Comparison of ENCODE assay signal across 14 cellular contexts in genomic region chr17:27951872-27952271, GRCh38. TPM values are rescaled to one million over a fixed set of nuclear protein-coding genes. Genes with fewer than 3 reads are reported as not detected.
DNase-seq lines count a peak whose midpoint lies in the region; ATAC-seq and TF ChIP-seq lines count a peak whose summit lies in the region.
"Had no signal": no experiment of that assay in that cellular context is flagged by ENCODE, and none has a peak within 500 bp of the region (broad histone marks: within the 10 kb centered on the region; RNA-seq: fewer than 3 reads in every experiment).

No MANE protein-coding gene starts in this region.

- peak overlapping the region; percentile 7 to 83 (median 47); a peak in 17 of 22 replicates for H3K4me2 ChIP-seq in BLaER1 treated with 17β-estradiol and CSF1 and Interleukin-3, amounts not matched to agents 10 nM and 100 nM

- H3K36me3 Mint-ChIP-seq in activated naive CD8-positive, alpha-beta T cell treated with anti-CD3 and anti-CD28 coated beads, Interleukin-2, amount 50 U/mL, for 24 hours (ENCODE audit: low read depth), result no peaks in the 10 kb centered on the region
- H3K36me3 Mint-ChIP-seq: CD4-positive, alpha-beta memory T cell had no signal

- no peak for TF ChIP-seq CTCF in upper lobe of left lung (IDR thresholded peaks at IDR 0.05)

- H3K4me1 Mint-ChIP-seq in activated naive CD8-positive, alpha-beta T cell treated with anti-CD3 and anti-CD28 coated beads, Interleukin-2, amount 50 U/mL, for 24 hours, result no peaks in the 10 kb centered on the region
- H3K4me1 Mint-ChIP-seq: CD4-positive, alpha-beta memory T cell had no signal

- H3K27ac ChIP-seq in BLaER1 treated with 17β-estradiol and CSF1 and Interleukin-3, amounts not matched to agents 10 nM and 100 nM, result no peak overlapping the region
- H3K27ac ChIP-seq in upper lobe of left lung, result no peak overlapping the region

- peaks cover 3% of the 10 kb centered on the region for H3K27me3 Mint-ChIP-seq in activated naive CD8-positive, alpha-beta T cell treated with anti-CD3 and anti-CD28 coated beads, Interleukin-2, amount 50 U/mL, for 24 hours

- no peak overlapping the region for H3K27ac Mint-ChIP-seq in activated naive CD8-positive, alpha-beta T cell treated with anti-CD3 and anti-CD28 coated beads, Interleukin-2, amount 50 U/mL, for 24 hours
- H3K27ac Mint-ChIP-seq: H9 had no signal

- no peak for TF ChIP-seq EP300 in upper lobe of left lung (IDR thresholded peaks at IDR 0.05)

- H3K9ac ChIP-seq in BLaER1 treated with 17β-estradiol and CSF1 and Interleukin-3, amounts not matched to agents 10 nM and 100 nM, result no peak overlapping the region

- no peaks in the 10 kb centered on the region for H3K9me3 ChIP-seq in BLaER1 treated with 17β-estradiol and CSF1 and Interleukin-3, amounts not matched to agents 10 nM and 100 nM (replicated peaks in 1 of 11)
- no peaks in the 10 kb centered on the region for H3K9me3 ChIP-seq in upper lobe of left lung

- no peak overlapping the region for H3K4me3 Mint-ChIP-seq in activated naive CD8-positive, alpha-beta T cell treated with anti-CD3 and anti-CD28 coated beads, Interleukin-2, amount 50 U/mL, for 24 hours
- H3K4me3 Mint-ChIP-seq: CD4-positive, alpha-beta memory T cell; H9 had no signal

- peak; percentile 81 for DNase-seq in SK-MEL-5 (ENCODE audit: low read depth, low spot score)
- DNase-seq in foreskin melanocyte, result peak; percentile 70
- DNase-seq in retina, result peak; percentile 49
- no peak for DNase-seq in activated naive CD8-positive, alpha-beta T cell treated with anti-CD3 and anti-CD28 coated beads, Interleukin-2, amount 50 U/mL, for 24 hours
- no peak for DNase-seq in upper lobe of left lung
- no peak for DNase-seq in NCI-H446 (lab: John Stamatoyannopoulos, UW)
- DNase-seq: ACHN; C1 segment of cervical spinal cord; CD4-positive, alpha-beta memory T cell; DMS79 treated with DMSO at 0.1 percent for 48 hours; EL; GOT3; H9 had no signal

- no peaks in the 10 kb centered on the region for H3K36me3 ChIP-seq in BLaER1 treated with 17β-estradiol and CSF1 and Interleukin-3, amounts not matched to agents 10 nM and 100 nM
- no peaks in the 10 kb centered on the region for H3K36me3 ChIP-seq in upper lobe of left lung

- H3K9me3 Mint-ChIP-seq in activated naive CD8-positive, alpha-beta T cell treated with anti-CD3 and anti-CD28 coated beads, Interleukin-2, amount 50 U/mL, for 24 hours, result no peaks in the 10 kb centered on the region
- H3K9me3 Mint-ChIP-seq: CD4-positive, alpha-beta memory T cell; H9 had no signal

- H3K4me1 ChIP-seq in BLaER1 treated with 17β-estradiol and CSF1 and Interleukin-3, amounts not matched to agents 10 nM and 100 nM, result peaks cover 1 to 31% (median 14%) of the 10 kb centered on the region in 10 experiments; a peak in 18 of 20 replicates
- no peaks in the 10 kb centered on the region for H3K4me1 ChIP-seq in upper lobe of left lung

- WGBS in upper lobe of left lung, 2 donors, result 63 to 78% methylated on average over 6 of the region's 6 CpGs

- in situ Hi-C loops in SK-MEL-5 (cut with HindIII; ENCODE audit: low pct_unique_long_range_greater_than_20kb, low sequenced_read_pairs), result no loop called here

- no peaks in the 10 kb centered on the region for H4K20me1 ChIP-seq in BLaER1 treated with 17β-estradiol and CSF1 and Interleukin-3, amounts not matched to agents 10 nM and 100 nM

- ATAC-seq in activated naive CD8-positive, alpha-beta T cell treated with anti-CD3 and anti-CD28 coated beads, Interleukin-2, amount 50 U/mL, for 24 hours, result no peak
- ATAC-seq in upper lobe of left lung (ENCODE audit: low FRiP score in 2 of 2), result no peak

- no peaks in the 10 kb centered on the region for H3K27me3 ChIP-seq in BLaER1 treated with 17β-estradiol and CSF1 and Interleukin-3, amounts not matched to agents 10 nM and 100 nM
- H3K27me3 ChIP-seq in upper lobe of left lung, result no peaks in the 10 kb centered on the region

- no peak overlapping the region for H3K4me3 ChIP-seq in BLaER1 treated with 17β-estradiol and CSF1 and Interleukin-3, amounts not matched to agents 10 nM and 100 nM
- no peak overlapping the region for H3K4me3 ChIP-seq in upper lobe of left lung

- no peak for TF ChIP-seq POLR2A in upper lobe of left lung (IDR thresholded peaks at IDR 0.05)

RNA-seq across cellular contexts. Expression of gene LYRM9, which starts 58.7 kb away (rescaled TPM):
- total RNA-seq in SK-MEL-5 (2014; rRNA removed; shearing (Covaris generic)), result 3.3 and 8.6 TPM in 2 replicates
- polyA plus RNA-seq in SK-MEL-5 (2015; cell fraction: cytosol; rRNA removed), result 4.5 and 6.0 TPM in 2 replicates
- polyA plus RNA-seq in SK-MEL-5 (2015; cell fraction: nucleus; rRNA removed), result 14.1 and 17.8 TPM in 2 replicates
- 10 to 100 TPM in 5 of 6 donors, 1 to 10 TPM in 1; 9.1 to 26.8 (median 14.4) TPM for total RNA-seq in upper lobe of left lung

Comparison
In these comparisons a context has a peak if more than half of its experiments do, and no peak if none do; other contexts are left out.
1. DNase-seq: peak in SK-MEL-5 (single experiment), foreskin melanocyte (single experiment) and retina (single experiment); none in activated naive CD8-positive, alpha-beta T cell treated with anti-CD3 and anti-CD28 coated beads, Interleukin-2, amount 50 U/mL, for 24 hours (single experiment), upper lobe of left lung (0 of 2) and NCI-H446 (0 of 2).